4 cellular contexts compared by ENCODE assay signal in genomic region chr1:37687764-37688163, GRCh38. TPM values are rescaled to one million over a fixed set of nuclear protein-coding genes. Genes with fewer than 3 reads are reported as not detected.
"Had no signal": no experiment of that assay in that cellular context is flagged by ENCODE, and none has a peak within 500 bp of the region (broad histone marks: within the 10 kb centered on the region; RNA-seq: fewer than 3 reads in every experiment).

No MANE protein-coding gene starts in this region.

RNA-seq across cellular contexts. Expression of gene RSPO1, which starts 53.1 kb away (rescaled TPM):
- total RNA-seq: frontal cortex, glomerular endothelial cell, lung microvascular endothelial cell had no signal
- polyA plus RNA-seq: neural cell had no signal
